ENCODE assay signal across 10 cellular contexts in genomic region chr1:1523652-1524051, GRCh38. TPM values are rescaled to one million over a fixed set of nuclear protein-coding genes. Genes with fewer than 3 reads are reported as not detected.
DNase-seq lines count a peak whose midpoint lies in the region; TF ChIP-seq lines count a peak whose summit lies in the region.
"Not testable (repeated sequence)": the region's sequence is repeated elsewhere in the genome, so short reads cannot be mapped to it uniquely, and the experiment has no call there.
"Had no signal": no experiment of that assay in that cellular context is flagged by ENCODE, and none has a peak within 500 bp of the region (broad histone marks: within the 10 kb centered on the region; RNA-seq: fewer than 3 reads in every experiment).

No MANE protein-coding gene starts in this region.

- not testable (repeated sequence) for TF ChIP-seq CTCF in GM10266 (IDR thresholded peaks at IDR 0.05; ENCODE audit: control insufficient read depth, insufficient read depth, low read depth, missing control alignments)
- TF ChIP-seq CTCF in dorsolateral prefrontal cortex (IDR thresholded peaks at IDR 0.05 in 54 of 56, conservative IDR thresholded peaks at IDR 0.05 in 2 of 56; ENCODE audit: low read depth in 1 of 56, partially characterized antibody in 56 of 56), result peak in 1 of 56 donors; percentile 11

- intact Hi-C loops in dorsolateral prefrontal cortex (cut with DNase I); head of caudate nucleus (cut with DNase I): not testable (repeated sequence)

- not testable (repeated sequence) for H3K27me3 ChIP-seq in BLaER1; H7 (ENCODE audit: control insufficient read depth, insufficient read depth, low read length); dorsolateral prefrontal cortex; neuronal stem cell (ENCODE audit: control insufficient read depth in 3 of 3, insufficient read depth in 3 of 3, low read depth in 1 of 3, low read length in 3 of 3)

- peaks cover 24% of the 10 kb centered on the region for H3K4me1 ChIP-seq in BLaER1
- not testable (repeated sequence) for H3K4me1 ChIP-seq in neuronal stem cell (ENCODE audit: control insufficient read depth in 2 of 2, insufficient read depth in 1 of 2, low read depth in 1 of 2, low read length in 2 of 2)

- not testable (repeated sequence) for H4K8ac ChIP-seq in neuronal stem cell (ENCODE audit: low read depth, low read length)

- H3K79me1 ChIP-seq in neuronal stem cell (ENCODE audit: low read depth, low read length), result not testable (repeated sequence)

- not testable (repeated sequence) for H3K14ac ChIP-seq in neuronal stem cell (ENCODE audit: low read length)

- H3K4ac ChIP-seq in neuronal stem cell (ENCODE audit: low read length), result not testable (repeated sequence)

- peak overlapping the region; percentile 78 for H3K4me2 ChIP-seq in BLaER1
- not testable (repeated sequence) for H3K4me2 ChIP-seq in neuronal stem cell (ENCODE audit: insufficient read depth, low read length, poor library complexity, severe bottlenecking)

- not testable (repeated sequence) for H3K9me3 ChIP-seq in BLaER1; neuronal stem cell (replicated peaks in 1 of 2; ENCODE audit: control insufficient read depth in 2 of 2, insufficient read depth in 1 of 2, low read depth in 1 of 2, low read length in 2 of 2)

- DNase-seq in GM10266 (ENCODE audit: extremely low spot score), result peak; percentile 8
- peak; percentile 38 for DNase-seq in H7
- DNase-seq in dorsolateral prefrontal cortex, result peak in 2 of 10 donors; percentile 35 to 55
- DNase-seq in head of caudate nucleus, result peak in 22 of 42 donors; percentile 18 to 71 (median 52)
- DNase-seq in iPS-NIHi11 (ENCODE audit: low spot score), result peak; percentile 3
- not testable (repeated sequence) for DNase-seq in neuronal stem cell (ENCODE audit: low spot score)

- H3K18ac ChIP-seq in neuronal stem cell (ENCODE audit: low read length), result not testable (repeated sequence)

- no CpG with 5 or more reads among the region's 17 CpGs for WGBS in neuronal stem cell (ENCODE audit: extremely low coverage in 2 of 2, insufficient read length in 2 of 2, insufficient replicate concordance in 1 of 2), 2 donors

- H2AFZ ChIP-seq in neuronal stem cell (ENCODE audit: low read length), result not testable (repeated sequence)

- peak overlapping the region; percentile 30 for H2BK12ac ChIP-seq in neuronal stem cell (ENCODE audit: low read length)

- H2BK120ac ChIP-seq in neuronal stem cell (ENCODE audit: low read depth, low read length), result not testable (repeated sequence)

- not testable (repeated sequence) for H4K91ac ChIP-seq in neuronal stem cell (ENCODE audit: low read depth, low read length, poor library complexity)

- H2AK5ac ChIP-seq in neuronal stem cell (ENCODE audit: low read depth, low read length), result not testable (repeated sequence)

- not testable (repeated sequence) for H3K9ac ChIP-seq in BLaER1; neuronal stem cell (ENCODE audit: low read depth, low read length, poor library complexity)

- H3K27ac ChIP-seq in BLaER1; neuronal stem cell (replicated peaks; ENCODE audit: low read length): not testable (repeated sequence)
- H3K27ac ChIP-seq in angular gyrus (ENCODE audit: low read depth, low read length), result peak overlapping the region; percentile 19
- peak overlapping the region in 35 of 59 donors; percentile 3 to 78 (median 54) for H3K27ac ChIP-seq in dorsolateral prefrontal cortex

- H3K23ac ChIP-seq in neuronal stem cell (ENCODE audit: low read depth, low read length, poor library complexity), result not testable (repeated sequence)

- not testable (repeated sequence) for H3K4me3 ChIP-seq in BLaER1; H7 (ENCODE audit: insufficient read depth, low read depth, low read length); neuronal stem cell (ENCODE audit: low read length in 2 of 2)
- peak overlapping the region in 1 of 59 donors; percentile 17 for H3K4me3 ChIP-seq in dorsolateral prefrontal cortex

- H3K36me3 ChIP-seq in BLaER1 (peaks cover 71% of the 10 kb centered on the region), neuronal stem cell (replicated peaks in 1 of 2; ENCODE audit: control insufficient read depth in 2 of 2, insufficient read depth in 2 of 2, low read length in 2 of 2) (peaks cover 6 to 42% of the 10 kb centered on the region in 2 donors)
- H3K36me3 ChIP-seq in H7 (replicated peaks; ENCODE audit: control insufficient read depth, insufficient read depth, low read length), result not testable (repeated sequence)

- H2BK15ac ChIP-seq in neuronal stem cell (ENCODE audit: low read length), result not testable (repeated sequence)

- not testable (repeated sequence) for H2BK5ac ChIP-seq in neuronal stem cell (ENCODE audit: low read length)

- peaks cover 28% of the 10 kb centered on the region for H4K20me1 ChIP-seq in BLaER1

RNA-seq across cellular contexts. Expression of gene ATAD3A, which starts 11.7 kb away (rescaled TPM):
- total RNA-seq in H7 (2014; rRNA removed; shearing (Covaris generic)), result 105 and 113 TPM in 2 replicates
- 10 to 100 TPM; 12.3 to 33.0 (median 20.2) TPM for total RNA-seq in dorsolateral prefrontal cortex
- polyA plus RNA-seq in neuronal stem cell (2013, experiment 1 of 2), result 20.2 TPM
- polyA plus RNA-seq in neuronal stem cell (2013, experiment 2 of 2), result 19.1 TPM

RNA-seq across cellular contexts. Expression of gene TMEM240, which starts 16.8 kb away (rescaled TPM):
- total RNA-seq in H7 (2014; rRNA removed; shearing (Covaris generic)), result 13.6 and 14.3 TPM in 2 replicates
- total RNA-seq in dorsolateral prefrontal cortex, result 10 to 100 TPM; 14.3 to 63.6 (median 37.6) TPM
- polyA plus RNA-seq in neuronal stem cell (2013, experiment 1 of 2), result 8.8 TPM
- 8.6 TPM for polyA plus RNA-seq in neuronal stem cell (2013, experiment 2 of 2)
- total RNA-seq: A172 had no signal
- polyA plus RNA-seq: GM12878 had no signal

RNA-seq across cellular contexts. Expression of gene SSU72, which starts 51.0 kb away (rescaled TPM):
- 80.7 and 94.3 TPM in 2 replicates for total RNA-seq in H7 (2014; rRNA removed; shearing (Covaris generic))
- total RNA-seq in dorsolateral prefrontal cortex, result 100 to 1,000 TPM in 102 of 120 experiments, 10 to 100 TPM in 18; 79.2 to 139 (median 114) TPM
- 147 TPM for polyA plus RNA-seq in neuronal stem cell (2013, experiment 1 of 2)
- 144 TPM for polyA plus RNA-seq in neuronal stem cell (2013, experiment 2 of 2)

RNA-seq across cellular contexts. Expression of gene ATAD3B, which starts 52.1 kb away (rescaled TPM):
- total RNA-seq in H7 (2014; rRNA removed; shearing (Covaris generic)), result 43.5 and 44.1 TPM in 2 replicates
- 10 to 100 TPM in 118 of 120 experiments, 1 to 10 TPM in 2; 9.5 to 47.1 (median 24.6) TPM for total RNA-seq in dorsolateral prefrontal cortex
- polyA plus RNA-seq in neuronal stem cell (2013, experiment 1 of 2), result 8.4 TPM
- 8.2 TPM for polyA plus RNA-seq in neuronal stem cell (2013, experiment 2 of 2)
